In genomic region chr5:116654890-116655289, GRCh38 we compare ENCODE assay signal across 15 cellular contexts.
DNase-seq lines count a peak whose midpoint lies in the region; ATAC-seq and TF ChIP-seq lines count a peak whose summit lies in the region.
"Had no signal": no experiment of that assay in that cellular context is flagged by ENCODE, and none has a peak within 500 bp of the region (broad histone marks: within the 10 kb centered on the region; RNA-seq: fewer than 3 reads in every experiment).

No MANE protein-coding gene starts in this region.

- no peaks in the 10 kb centered on the region for H3K79me2 ChIP-seq in mesendoderm (ENCODE audit: control insufficient read depth, insufficient read depth, low read length)

- H3K4me3 ChIP-seq in HUES48 (ENCODE audit: low read depth, low read length): no peak overlapping the region
- no peak overlapping the region for H3K4me3 ChIP-seq in mesendoderm (ENCODE audit: low read length)
- H3K4me3 ChIP-seq in MG63: no peak overlapping the region
- H3K4me3 ChIP-seq: BLaER1, HAP-1, K562 had no signal

- no peak overlapping the region for H3K4me3 Mint-ChIP-seq in WTC11
- H3K4me3 Mint-ChIP-seq in activated naive CD8-positive, alpha-beta T cell treated with anti-CD3 and anti-CD28 coated beads, Interleukin-2, amount 50 U/mL, for 24 hours: no peak overlapping the region
- no peak overlapping the region for H3K4me3 Mint-ChIP-seq in activated CD4-positive, alpha-beta memory T cell treated with anti-CD3 and anti-CD28 coated beads for 36 hours
- H3K4me3 Mint-ChIP-seq: CD14-positive monocyte; CD4-positive, alpha-beta memory T cell had no signal

- H2AK5ac ChIP-seq in mesendoderm (ENCODE audit: low read length): no peak overlapping the region

- H3K27ac ChIP-seq in HUES48 (ENCODE audit: low read depth, low read length): peak overlapping the region; percentile 42
- H3K27ac ChIP-seq in mesendoderm (ENCODE audit: low read depth, low read length): no peak overlapping the region
- H3K27ac ChIP-seq: BLaER1 had no signal

- CTCF ChIA-PET in WTC11 (lab: Charles Lee): interaction anchor here (1.0 to 1.3 kb wide), 2 partner anchors 78 to 121 kb away, joined by 3 to 6 read pairs; no protein-coding TSS in a partner anchor
- CTCF ChIA-PET in activated CD4-positive, alpha-beta memory T cell treated with anti-CD3 and anti-CD28 coated beads for 36 hours (lab: Charles Lee): interaction anchor here (0.7 kb wide), 1 partner anchor 431 kb away, joined by 3 read pairs; no protein-coding TSS in a partner anchor

- no peak overlapping the region for H3K23ac ChIP-seq in mesendoderm (ENCODE audit: low read length)

- H3K36me3 ChIP-seq in HUES48 (ENCODE audit: control insufficient read depth, insufficient read depth, low read length): no peaks in the 10 kb centered on the region
- no peaks in the 10 kb centered on the region for H3K36me3 ChIP-seq in mesendoderm (ENCODE audit: control insufficient read depth, insufficient read depth, low read length)
- H3K36me3 ChIP-seq in MG63: no peaks in the 10 kb centered on the region
- H3K36me3 ChIP-seq: BLaER1, HAP-1 had no signal

- intact Hi-C loops in activated CD4-positive, alpha-beta memory T cell treated with anti-CD3 and anti-CD28 coated beads for 36 hours (cut with micrococcal nuclease): no loop called here

- H4K8ac ChIP-seq in mesendoderm (ENCODE audit: low read depth, low read length): no peak overlapping the region

- no peak overlapping the region for H2BK120ac ChIP-seq in mesendoderm (ENCODE audit: low read depth, low read length)

- H3K9me3 ChIP-seq in HUES48 (ENCODE audit: control insufficient read depth, insufficient read depth, low read length) (no peaks in the 10 kb centered on the region), MG63 (no peaks in the 10 kb centered on the region)
- H3K9me3 ChIP-seq: HAP-1 had no signal

- peaks cover 74% of the 10 kb centered on the region for H3K4me1 Mint-ChIP-seq in WTC11
- H3K4me1 Mint-ChIP-seq in activated naive CD8-positive, alpha-beta T cell treated with anti-CD3 and anti-CD28 coated beads, Interleukin-2, amount 50 U/mL, for 24 hours: no peaks in the 10 kb centered on the region
- H3K4me1 Mint-ChIP-seq in activated CD4-positive, alpha-beta memory T cell treated with anti-CD3 and anti-CD28 coated beads for 36 hours (ENCODE audit: low read depth): no peaks in the 10 kb centered on the region
- H3K4me1 Mint-ChIP-seq: CD14-positive monocyte; CD4-positive, alpha-beta memory T cell had no signal

- no CpG with 5 or more reads among the region's 3 CpGs for WGBS in mesendoderm (ENCODE audit: extremely low coverage, insufficient coverage, low lambda C conversion rate)

- no peak for TF ChIP-seq CTCF in WTC11 (IDR thresholded peaks at IDR 0.05)

- H3K9ac ChIP-seq in HUES48 (ENCODE audit: low read depth, low read length): no peak overlapping the region
- no peak overlapping the region for H3K9ac ChIP-seq in mesendoderm (ENCODE audit: low read length)
- H3K9ac ChIP-seq: BLaER1 had no signal

- no peak overlapping the region for H3K56ac ChIP-seq in mesendoderm (ENCODE audit: low read length)

- no peaks in the 10 kb centered on the region for H3K36me3 Mint-ChIP-seq in WTC11
- H3K36me3 Mint-ChIP-seq in activated naive CD8-positive, alpha-beta T cell treated with anti-CD3 and anti-CD28 coated beads, Interleukin-2, amount 50 U/mL, for 24 hours (ENCODE audit: low read depth): no peaks in the 10 kb centered on the region
- H3K36me3 Mint-ChIP-seq in activated CD4-positive, alpha-beta memory T cell treated with anti-CD3 and anti-CD28 coated beads for 36 hours: no peaks in the 10 kb centered on the region
- H3K36me3 Mint-ChIP-seq: CD14-positive monocyte; CD4-positive, alpha-beta memory T cell had no signal

- H3K79me1 ChIP-seq in mesendoderm (ENCODE audit: low read length): no peaks in the 10 kb centered on the region

- no peak overlapping the region for H3K18ac ChIP-seq in mesendoderm (ENCODE audit: low read length)

- no peak overlapping the region for H3K4ac ChIP-seq in mesendoderm (ENCODE audit: low read depth, low read length)

- H3K4me1 ChIP-seq in HUES48 (ENCODE audit: control insufficient read depth, insufficient read depth, low read length) (peaks cover 59% of the 10 kb centered on the region), mesendoderm (ENCODE audit: control insufficient read depth, low read depth, low read length) (peaks cover 10% of the 10 kb centered on the region)

- no peak overlapping the region for H3K4me2 ChIP-seq in mesendoderm (ENCODE audit: low read length)
- H3K4me2 ChIP-seq: BLaER1 had no signal

- peak overlapping the region; percentile 92 for H2BK15ac ChIP-seq in mesendoderm (replicated peaks; ENCODE audit: low read depth)

- no peaks in the 10 kb centered on the region for H3K27me3 Mint-ChIP-seq in WTC11 (ENCODE audit: low read depth)
- peaks cover 5% of the 10 kb centered on the region for H3K27me3 Mint-ChIP-seq in activated naive CD8-positive, alpha-beta T cell treated with anti-CD3 and anti-CD28 coated beads, Interleukin-2, amount 50 U/mL, for 24 hours
- peaks cover 1% of the 10 kb centered on the region for H3K27me3 Mint-ChIP-seq in activated CD4-positive, alpha-beta memory T cell treated with anti-CD3 and anti-CD28 coated beads for 36 hours

- ATAC-seq in WTC11: no peak
- ATAC-seq in activated naive CD8-positive, alpha-beta T cell treated with anti-CD3 and anti-CD28 coated beads, Interleukin-2, amount 50 U/mL, for 24 hours: no peak
- ATAC-seq: K562 had no signal

- H3K27me3 ChIP-seq in HUES48 (ENCODE audit: control insufficient read depth, insufficient read depth, low read length) (no peaks in the 10 kb centered on the region), mesendoderm (ENCODE audit: insufficient read depth, low read length, poor library complexity) (no peaks in the 10 kb centered on the region), MG63 (peaks cover 10% of the 10 kb centered on the region)

- DNase-seq in WTC11 (ENCODE audit: low spot score): no peak
- DNase-seq in mesendoderm: no peak
- DNase-seq in activated naive CD8-positive, alpha-beta T cell treated with anti-CD3 and anti-CD28 coated beads, Interleukin-2, amount 50 U/mL, for 24 hours: no peak
- DNase-seq in activated CD8-positive, alpha-beta memory T cell treated with anti-CD3 and anti-CD28 coated beads, Interleukin-2, amount 50 U/mL, for 48 hours: no peak
- DNase-seq in activated CD4-positive, alpha-beta memory T cell treated with anti-CD3 and anti-CD28 coated beads for 36 hours: no peak
- DNase-seq in MG63: no peak
- DNase-seq: CD4-positive, alpha-beta memory T cell; DMS79 treated with DMSO at 0.1 percent for 48 hours; GF-D8; IMR-90 had no signal

- H3K27ac Mint-ChIP-seq in WTC11: peak overlapping the region; percentile 66; the same call in 1 of the 2 replicates
- H3K27ac Mint-ChIP-seq in activated naive CD8-positive, alpha-beta T cell treated with anti-CD3 and anti-CD28 coated beads, Interleukin-2, amount 50 U/mL, for 24 hours: no peak overlapping the region
- no peak overlapping the region for H3K27ac Mint-ChIP-seq in activated CD4-positive, alpha-beta memory T cell treated with anti-CD3 and anti-CD28 coated beads for 36 hours
- H3K27ac Mint-ChIP-seq: CD14-positive monocyte; CD4-positive, alpha-beta memory T cell had no signal

- no peak overlapping the region for H2BK5ac ChIP-seq in mesendoderm (ENCODE audit: low read length)

- H4K5ac ChIP-seq in mesendoderm (ENCODE audit: low read length): no peak overlapping the region

- no peaks in the 10 kb centered on the region; the same call in 1 of the 2 replicates for H3K9me3 Mint-ChIP-seq in WTC11
- no peaks in the 10 kb centered on the region for H3K9me3 Mint-ChIP-seq in activated naive CD8-positive, alpha-beta T cell treated with anti-CD3 and anti-CD28 coated beads, Interleukin-2, amount 50 U/mL, for 24 hours
- H3K9me3 Mint-ChIP-seq in activated CD4-positive, alpha-beta memory T cell treated with anti-CD3 and anti-CD28 coated beads for 36 hours: no peaks in the 10 kb centered on the region

- POLR2A ChIA-PET in WTC11 (lab: Charles Lee): interaction anchor here (0.7 kb wide), 1 partner anchor 151 kb away, joined by 3 read pairs; no protein-coding TSS in a partner anchor
- POLR2A ChIA-PET in activated CD4-positive, alpha-beta memory T cell treated with anti-CD3 and anti-CD28 coated beads for 36 hours (lab: Charles Lee): no interaction called here

TF ChIP-seq in WTC11, 78 proteins besides CTCF, POLR2A, EP300 and RAD21 (continues in another document):
- TF ChIP-seq HMGA2 (CRISPR knock-in tag; IDR thresholded peaks at IDR 0.05) (no peak), ARID4B (CRISPR knock-in tag; IDR thresholded peaks at IDR 0.05; ENCODE audit: borderline replicate concordance) (no peak), ATF1 (CRISPR knock-in tag; IDR thresholded peaks at IDR 0.05) (no peak), GRHL2 (CRISPR knock-in tag; IDR thresholded peaks at IDR 0.05; ENCODE audit: insufficient replicate concordance, severe bottlenecking) (no peak), SP1 (CRISPR knock-in tag; conservative IDR thresholded peaks at IDR 0.05) (no peak), TEAD4 (CRISPR knock-in tag; IDR thresholded peaks at IDR 0.05) (no peak)
